ENCODE assay signal across 23 cellular contexts in the genomic region with DNA sequence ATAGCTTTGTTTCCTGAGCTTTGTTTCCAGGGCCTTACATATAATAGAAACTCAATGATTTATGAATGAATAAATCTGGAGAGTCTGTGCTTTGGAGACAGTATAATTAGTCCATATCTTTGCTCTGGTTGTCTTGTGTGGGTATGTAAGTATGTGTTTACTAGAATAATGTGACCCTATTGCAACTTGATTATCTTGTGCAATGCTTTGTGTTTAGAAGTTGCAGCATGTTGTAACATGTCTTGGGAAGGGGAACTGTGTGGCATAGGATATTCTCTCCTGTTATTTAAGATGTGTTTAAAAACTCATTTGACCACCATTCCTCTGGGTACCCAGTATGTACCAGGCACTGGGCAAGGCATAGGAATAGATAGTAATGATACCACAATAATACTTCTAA. TPM values are rescaled to one million over a fixed set of nuclear protein-coding genes. Genes with fewer than 3 reads are reported as not detected.
"Had no signal": no experiment of that assay in that cellular context is flagged by ENCODE, and none has a peak within 500 bp of the region (broad histone marks: within the 10 kb centered on the region; RNA-seq: fewer than 3 reads in every experiment).

No MANE protein-coding gene starts in this region.

- H3K36me3 ChIP-seq: ascending aorta, esophagus squamous epithelium, gastrocnemius medialis, suprapubic skin, transverse colon had no signal

- H3K27me3 ChIP-seq: ascending aorta, gastrocnemius medialis had no signal

- H3K4me1 ChIP-seq: ascending aorta had no signal

- H3K27ac ChIP-seq: ascending aorta, esophagus squamous epithelium, gastrocnemius medialis, suprapubic skin, transverse colon had no signal

- ATAC-seq: activated CD8-positive, alpha-beta T cell treated with anti-CD3 and anti-CD28 coated beads, Interleukin-2, amount 10 ng/mL, durations not matched to agents 7 days and 5 days; activated naive CD8-positive, alpha-beta T cell treated with anti-CD3 and anti-CD28 coated beads, Interleukin-2, amount 50 U/mL, for 24 hours; activated T-cell treated with anti-CD3 and anti-CD28 coated beads, Interleukin-2, amount 50 U/mL, for 4 hours; gastrocnemius medialis; left lobe of liver; stimulated activated naive CD8-positive, alpha-beta T cell treated with anti-CD3 and anti-CD28 coated beads, Interleukin-15, amount 100 ng/mL, for 72 hours had no signal

- H3K4me3 ChIP-seq: ascending aorta, esophagus squamous epithelium, gastrocnemius medialis, lung, suprapubic skin, transverse colon had no signal

- DNase-seq: activated CD4-positive, alpha-beta T cell treated with anti-CD3 and anti-CD28 coated beads, Interleukin-2, amount 10 ng/mL, durations not matched to agents 7 days and 5 days; activated CD8-positive, alpha-beta memory T cell treated with anti-CD3 and anti-CD28 coated beads, Interleukin-2, amount 50 U/mL, for 4 hours; activated CD8-positive, alpha-beta T cell treated with anti-CD3 and anti-CD28 coated beads, Interleukin-2, amount 10 ng/mL, durations not matched to agents 7 days and 5 days; activated naive CD4-positive, alpha-beta T cell treated with anti-CD3 and anti-CD28 coated beads, Interleukin-2, amount 10 ng/mL, durations not matched to agents 7 days and 5 days; activated naive CD8-positive, alpha-beta T cell treated with anti-CD3 and anti-CD28 coated beads, Interleukin-2, amount 50 U/mL, for 24 hours; activated T-cell treated with anti-CD3 and anti-CD28 coated beads, Interleukin-2, amount 50 U/mL, for 4 hours; dermis blood vessel endothelial cell; effector memory CD4-positive, alpha-beta T cell; esophagus squamous epithelium; gastrocnemius medialis; head of caudate nucleus; kidney; midbrain; nephron progenitor cell; nucleus accumbens; stimulated activated CD4-positive, alpha-beta T cell treated with anti-CD3 and anti-CD28 coated beads, Interleukin-2, amount 100 ng/mL, for 24 hours; stimulated activated naive CD8-positive, alpha-beta T cell treated with anti-CD3 and anti-CD28 coated beads, Interleukin-15, amount 100 ng/mL, for 72 hours; T1000; transverse colon had no signal

- H3K9me3 ChIP-seq: ascending aorta, esophagus squamous epithelium, gastrocnemius medialis, suprapubic skin, transverse colon had no signal

RNA-seq across cellular contexts. Expression of gene LRRC66, which starts 37.0 kb away (rescaled TPM):
- total RNA-seq: activated T-cell treated with anti-CD3 and anti-CD28 coated beads, Interleukin-2, amount 50 U/mL, for 4 hours had no signal
